In genomic region chr4:169823685-169824084, GRCh38 we compare ENCODE assay signal across 1 cellular context.
TF ChIP-seq lines count a peak whose summit lies in the region.

No MANE protein-coding gene starts in this region.

TF ChIP-seq in WTC11, 78 proteins besides CTCF, POLR2A, EP300 and RAD21 (continued from another document and continues in another):
- TF ChIP-seq ARID4B (CRISPR knock-in tag; IDR thresholded peaks at IDR 0.05; ENCODE audit: borderline replicate concordance) = peak; percentile 87; the same call in 1 of the 2 replicates
- TF ChIP-seq NR2C2 (CRISPR knock-in tag; IDR thresholded peaks at IDR 0.05) = no peak
- 0 out of 2 replicates have a peak, but pooled peaks have one; percentile 56 for TF ChIP-seq ZNF219 (CRISPR knock-in tag; IDR thresholded peaks at IDR 0.05; ENCODE audit: borderline replicate concordance)
- no peak for TF ChIP-seq NR1H2 (CRISPR knock-in tag; IDR thresholded peaks at IDR 0.05)
- no peak for TF ChIP-seq GABPB1 (CRISPR knock-in tag; IDR thresholded peaks at IDR 0.05)
- TF ChIP-seq NR3C1 (CRISPR knock-in tag; conservative IDR thresholded peaks at IDR 0.05; ENCODE audit: low read depth) = no peak
- peak; percentile 87; the same call in 1 of the 2 replicates for TF ChIP-seq JUN (CRISPR knock-in tag; IDR thresholded peaks at IDR 0.05)
- no peak for TF ChIP-seq ZNF138 (CRISPR knock-in tag; conservative IDR thresholded peaks at IDR 0.05)
- 0 out of 2 replicates have a peak, but pooled peaks have one; percentile 53 for TF ChIP-seq ZBTB43 (CRISPR knock-in tag; IDR thresholded peaks at IDR 0.05)
- 0 out of 2 replicates have a peak, but pooled peaks have one; percentile 50 for TF ChIP-seq SMAD4 (CRISPR knock-in tag; IDR thresholded peaks at IDR 0.05)
- TF ChIP-seq IRF2 (CRISPR knock-in tag; IDR thresholded peaks at IDR 0.05; ENCODE audit: borderline replicate concordance, low read depth) = no peak
- no peak for TF ChIP-seq EMX1 (CRISPR knock-in tag; IDR thresholded peaks at IDR 0.05)
- 0 out of 2 replicates have a peak, but pooled peaks have one; percentile 62 for TF ChIP-seq IRF1 (CRISPR knock-in tag; IDR thresholded peaks at IDR 0.05)
- no peak for TF ChIP-seq ZNF532 (CRISPR knock-in tag; IDR thresholded peaks at IDR 0.05; ENCODE audit: borderline replicate concordance)
- TF ChIP-seq PRDM15 (CRISPR knock-in tag; IDR thresholded peaks at IDR 0.05) = no peak
- no peak for TF ChIP-seq FOXJ3 (CRISPR knock-in tag; IDR thresholded peaks at IDR 0.05; ENCODE audit: borderline replicate concordance)
- TF ChIP-seq TP53 (CRISPR knock-in tag; IDR thresholded peaks at IDR 0.05) = no peak
- peak; percentile 49; the same call in 1 of the 2 replicates for TF ChIP-seq FOXK1 (CRISPR knock-in tag; IDR thresholded peaks at IDR 0.05)
- TF ChIP-seq USF1 (CRISPR knock-in tag; IDR thresholded peaks at IDR 0.05) = peak; percentile 66; the same call in 1 of the 2 replicates
- TF ChIP-seq CBFB (CRISPR knock-in tag; IDR thresholded peaks at IDR 0.05; ENCODE audit: low read depth) = no peak
- TF ChIP-seq TEAD4 (CRISPR knock-in tag; IDR thresholded peaks at IDR 0.05) = 0 out of 2 replicates have a peak, but pooled peaks have one; percentile 71
- TF ChIP-seq SP1 (CRISPR knock-in tag; conservative IDR thresholded peaks at IDR 0.05) = no peak
- no peak for TF ChIP-seq ERG (CRISPR knock-in tag; IDR thresholded peaks at IDR 0.05)
- peak; percentile 90; the same call in 1 of the 2 replicates for TF ChIP-seq SMAD3 (CRISPR knock-in tag; IDR thresholded peaks at IDR 0.05; ENCODE audit: borderline replicate concordance)
- TF ChIP-seq PRRX2 (CRISPR knock-in tag; IDR thresholded peaks at IDR 0.05) = no peak
- peak; percentile 41; the same call in 1 of the 2 replicates for TF ChIP-seq FOXP1 (CRISPR knock-in tag; IDR thresholded peaks at IDR 0.05; ENCODE audit: borderline replicate concordance)
- peak; percentile 55; the same call in 1 of the 2 replicates for TF ChIP-seq FOXP4 (CRISPR knock-in tag; IDR thresholded peaks at IDR 0.05)
- no peak for TF ChIP-seq MLX (CRISPR knock-in tag; IDR thresholded peaks at IDR 0.05)
- no peak for TF ChIP-seq PREB (CRISPR knock-in tag; IDR thresholded peaks at IDR 0.05; ENCODE audit: borderline replicate concordance)
- TF ChIP-seq ZBTB21 (CRISPR knock-in tag; IDR thresholded peaks at IDR 0.05; ENCODE audit: borderline replicate concordance) = no peak
- TF ChIP-seq OVOL2 (CRISPR knock-in tag; IDR thresholded peaks at IDR 0.05; ENCODE audit: borderline replicate concordance) = no peak
- no peak for TF ChIP-seq ATF3 (CRISPR knock-in tag; conservative IDR thresholded peaks at IDR 0.05)
- TF ChIP-seq KAT7 (CRISPR knock-in tag; IDR thresholded peaks at IDR 0.05; ENCODE audit: borderline replicate concordance) = no peak
- no peak for TF ChIP-seq ESRRA (CRISPR knock-in tag; IDR thresholded peaks at IDR 0.05; ENCODE audit: borderline replicate concordance)
- no peak for TF ChIP-seq ZMAT4 (CRISPR knock-in tag; IDR thresholded peaks at IDR 0.05)
